Comparison of ENCODE assay signal across 8 cellular contexts in genomic region chr2:196101325-196101981, GRCh38. TPM values are rescaled to one million over a fixed set of nuclear protein-coding genes. Genes with fewer than 3 reads are reported as not detected.
A peak's percentile ranks its signal among the peaks of the same experiment; 100 is the strongest.
DNase-seq lines count a peak whose midpoint lies in the region; ATAC-seq and TF ChIP-seq lines count a peak whose summit lies in the region.

No MANE protein-coding gene starts in this region.

- no peaks in the 10 kb centered on the region; the same call in 1 of the 2 replicates for H3K9me3 ChIP-seq in MM.1S (replicated peaks; ENCODE audit: insufficient read depth, low read length)
- no peaks in the 10 kb centered on the region for H3K9me3 ChIP-seq in right atrium auricular region
- H3K9me3 ChIP-seq in Caco-2: no peaks in the 10 kb centered on the region; the same call in 1 of the 2 replicates

- DNase-seq in MM.1S: peak; percentile 74
- peak; percentile 56 to 64 for DNase-seq in erythroblast (lab: John Stamatoyannopoulos, UW)
- DNase-seq in stimulated activated CD8-positive, alpha-beta memory T cell treated with anti-CD3 and anti-CD28 coated beads, Interleukin-2, amount 100 ng/mL, for 48 hours (ENCODE audit: low read depth in 2 of 2): peak; percentile 13 to 34
- DNase-seq in right atrium auricular region (ENCODE audit: low spot score): no peak
- no peak for DNase-seq in Caco-2
- no peak for DNase-seq in substantia nigra (lab: John Stamatoyannopoulos, UW)

- BruUV-seq in Caco-2 (replicated peaks; lab: Mats Ljungman, UMichigan): no TSS peak

- H3K9ac ChIP-seq in MM.1S (ENCODE audit: low read length): no peak overlapping the region

- intact Hi-C loops in Caco-2 (cut with micrococcal nuclease; ENCODE audit: unreplicated experiment): no loop called here

- H3K27ac Mint-ChIP-seq in Caco-2 (ENCODE audit: unreplicated experiment): no peak overlapping the region

- TF ChIP-seq POLR2A in erythroblast (IDR thresholded peaks at IDR 0.05; ENCODE audit: low read length): no peak

- H3F3A ChIP-seq in MM.1S (ENCODE audit: insufficient read depth, low read length): peaks cover 14% of the 10 kb centered on the region

- H3K27me3 ChIP-seq in MM.1S (replicated peaks; ENCODE audit: insufficient read depth, low read length): no peaks in the 10 kb centered on the region
- H3K27me3 ChIP-seq in right atrium auricular region: no peaks in the 10 kb centered on the region
- H3K27me3 ChIP-seq in Caco-2 (replicated peaks; ENCODE audit: control insufficient read depth, insufficient read depth, low read length): no peaks in the 10 kb centered on the region

- no peaks in the 10 kb centered on the region for H3K9me3 Mint-ChIP-seq in Caco-2 (ENCODE audit: unreplicated experiment)

- no peaks in the 10 kb centered on the region for H3K36me3 Mint-ChIP-seq in Caco-2 (ENCODE audit: insufficient read depth, unreplicated experiment)

- peak overlapping the region; percentile 52 for H3K4me2 ChIP-seq in MM.1S (ENCODE audit: low read depth, low read length)

- ATAC-seq in GM18517 (IDR thresholded peaks at IDR 0.05; ENCODE audit: unreplicated experiment): peak; percentile 98
- ATAC-seq in GM21786 (IDR thresholded peaks at IDR 0.05; ENCODE audit: unreplicated experiment): peak; percentile 90

- POLR2A ChIA-PET in Caco-2 (lab: Charles Lee): no interaction called here

- TF ChIP-seq CTCF in MM.1S (IDR thresholded peaks at IDR 0.05; ENCODE audit: low read length) (no peak), right atrium auricular region (IDR thresholded peaks at IDR 0.05) (no peak), Caco-2 (IDR thresholded peaks at IDR 0.05; ENCODE audit: insufficient read depth in 1 of 2, low read depth in 1 of 2, low read length in 1 of 2, severe bottlenecking in 1 of 2, unreplicated experiment in 1 of 2) (no peak)

- H3K4me1 Mint-ChIP-seq in Caco-2 (ENCODE audit: low read depth, unreplicated experiment): no peaks in the 10 kb centered on the region

- H3K27ac ChIP-seq in MM.1S (ENCODE audit: low read length) (peak overlapping the region; percentile 65), right atrium auricular region (no peak overlapping the region), substantia nigra (ENCODE audit: low read depth, low read length, poor library complexity, severe bottlenecking) (no peak overlapping the region)

- H3K36me3 ChIP-seq in MM.1S (replicated peaks; ENCODE audit: insufficient read depth, low read length) (no peaks in the 10 kb centered on the region), right atrium auricular region (no peaks in the 10 kb centered on the region), Caco-2 (ENCODE audit: control insufficient read depth, insufficient read depth, low read length) (no peaks in the 10 kb centered on the region)

- CTCF ChIA-PET in Caco-2 (lab: Charles Lee): no interaction called here

- H3K27me3 Mint-ChIP-seq in Caco-2 (ENCODE audit: insufficient read depth, unreplicated experiment): peaks cover 2% of the 10 kb centered on the region

- no peaks in the 10 kb centered on the region for H3K79me2 ChIP-seq in MM.1S (ENCODE audit: low read length)

- H2AFZ ChIP-seq in MM.1S (ENCODE audit: low read length): peak overlapping the region; percentile 62

- no peaks in the 10 kb centered on the region for H4K20me1 ChIP-seq in MM.1S (ENCODE audit: insufficient read depth, low read length)

- no peak overlapping the region for H3K4me3 Mint-ChIP-seq in Caco-2 (ENCODE audit: unreplicated experiment)

- H3K4me1 ChIP-seq in MM.1S (ENCODE audit: low read length) (peaks cover 26% of the 10 kb centered on the region), right atrium auricular region (no peaks in the 10 kb centered on the region), Caco-2 (no peaks in the 10 kb centered on the region)

- H3K9me2 ChIP-seq in MM.1S (replicated peaks; ENCODE audit: insufficient read depth, low read length): no peaks in the 10 kb centered on the region

- H3K4me3 ChIP-seq in MM.1S (ENCODE audit: low read length) (peak overlapping the region; percentile 9; the same call in 1 of the 2 replicates), right atrium auricular region (no peak overlapping the region), Caco-2 (ENCODE audit: low read depth, low read length) (no peak overlapping the region)

RNA-seq across cellular contexts. Expression of gene DNAH7, which starts 32.8 kb away (rescaled TPM):
- total RNA-seq in right atrium auricular region (under 1 TPM; 0.16 to 0.52 TPM), Caco-2 (2022) (0.16 and 0.30 TPM in 2 replicates)

Comparison
In these comparisons a context has a peak if more than half of its experiments do, and no peak if none do; other contexts are left out.
1. DNase-seq: peak in MM.1S (single experiment), erythroblast (2 of 2) and stimulated activated CD8-positive, alpha-beta memory T cell treated with anti-CD3 and anti-CD28 coated beads, Interleukin-2, amount 100 ng/mL, for 48 hours (2 of 2); none in right atrium auricular region (single experiment), Caco-2 (0 of 2) and substantia nigra (0 of 49).